ENCODE assay signal across 30 cellular contexts in the genomic region with DNA sequence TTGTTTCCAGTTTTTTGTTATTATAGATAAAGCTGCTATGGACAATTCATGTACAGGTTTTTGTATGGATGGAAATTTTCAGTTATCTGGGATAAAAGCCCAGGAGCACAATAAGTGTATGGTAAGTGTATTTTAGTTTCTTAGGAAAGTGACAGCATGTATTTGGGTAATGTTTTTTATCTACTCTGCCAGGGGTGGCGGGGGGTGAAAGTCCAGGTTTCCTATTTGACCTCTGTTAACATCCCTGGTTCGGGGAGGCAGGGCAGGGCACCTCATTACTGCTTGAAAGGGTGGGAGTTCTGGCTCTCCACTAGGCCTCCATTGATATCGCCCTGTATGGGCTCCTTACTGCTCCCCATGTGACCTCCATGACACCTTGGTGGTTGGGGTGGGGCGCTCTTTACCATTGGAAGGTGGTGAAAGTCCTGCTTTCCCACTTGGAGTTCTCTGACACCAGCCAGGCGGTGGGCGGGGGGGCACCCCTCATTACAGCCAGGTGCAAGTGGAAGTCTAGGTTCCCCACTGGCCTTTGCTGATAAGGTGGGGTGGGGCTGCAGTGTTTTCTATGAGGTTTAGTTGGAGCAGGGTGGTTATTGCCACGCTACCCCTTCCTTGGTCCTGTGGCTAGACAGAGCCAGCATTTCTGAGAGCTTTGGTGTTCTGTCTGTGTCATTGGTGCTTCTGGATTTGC.
"Had no signal": no experiment of that assay in that cellular context is flagged by ENCODE, and none has a peak within 500 bp of the region (broad histone marks: within the 10 kb centered on the region; RNA-seq: fewer than 3 reads in every experiment).

No MANE protein-coding gene starts in this region.

- H3K9me3 ChIP-seq: ascending aorta, breast epithelium, esophagus muscularis mucosa, gastrocnemius medialis had no signal

- H3K36me3 ChIP-seq: ascending aorta, breast epithelium, cardiac muscle cell, esophagus muscularis mucosa, gastrocnemius medialis had no signal

- H3K4me3 Mint-ChIP-seq: activated CD4-positive, alpha-beta memory T cell treated with anti-CD3 and anti-CD28 coated beads, Interleukin-2, amount 10 ng/mL, durations not matched to agents 7 days and 5 days; activated CD4-positive, alpha-beta T cell treated with anti-CD3 and anti-CD28 coated beads, Interleukin-2, amount 10 ng/mL, durations not matched to agents 7 days and 5 days; activated naive CD4-positive, alpha-beta T cell treated with anti-CD3 and anti-CD28 coated beads, Interleukin-2, amount 10 ng/mL, durations not matched to agents 7 days and 5 days; activated naive CD8-positive, alpha-beta T cell treated with anti-CD3 and anti-CD28 coated beads, Interleukin-2, amount 10 ng/mL, durations not matched to agents 7 days and 5 days; activated T-cell treated with anti-CD3 and anti-CD28 coated beads, Interleukin-2, amount 50 U/mL, for 24 hours; activated T-cell treated with anti-CD3 and anti-CD28 coated beads, Interleukin-2, amount 50 U/mL, for 72 hours; brain; central memory CD8-positive, alpha-beta T cell; effector memory CD8-positive, alpha-beta T cell; WTC11 had no signal

- H3K27me3 ChIP-seq: ascending aorta, breast epithelium, esophagus muscularis mucosa, foreskin keratinocyte, gastrocnemius medialis had no signal

- H3K27ac Mint-ChIP-seq: activated CD4-positive, alpha-beta memory T cell treated with anti-CD3 and anti-CD28 coated beads, Interleukin-2, amount 10 ng/mL, durations not matched to agents 7 days and 5 days; activated CD4-positive, alpha-beta T cell treated with anti-CD3 and anti-CD28 coated beads, Interleukin-2, amount 10 ng/mL, durations not matched to agents 7 days and 5 days; activated naive CD4-positive, alpha-beta T cell treated with anti-CD3 and anti-CD28 coated beads, Interleukin-2, amount 10 ng/mL, durations not matched to agents 7 days and 5 days; activated naive CD4-positive, alpha-beta T cell treated with anti-CD3 and anti-CD28 coated beads, Interleukin-2, amount 50 U/mL, for 72 hours; activated naive CD8-positive, alpha-beta T cell treated with anti-CD3 and anti-CD28 coated beads, Interleukin-2, amount 10 ng/mL, durations not matched to agents 7 days and 5 days; activated T-cell treated with anti-CD3 and anti-CD28 coated beads, Interleukin-2, amount 50 U/mL, for 24 hours; activated T-cell treated with anti-CD3 and anti-CD28 coated beads, Interleukin-2, amount 50 U/mL, for 72 hours; brain; effector memory CD8-positive, alpha-beta T cell; WTC11 had no signal

- H3K4me1 ChIP-seq: breast epithelium, foreskin keratinocyte, gastrocnemius medialis had no signal

- DNase-seq: activated CD4-positive, alpha-beta memory T cell treated with anti-CD3 and anti-CD28 coated beads, Interleukin-2, amount 10 ng/mL, durations not matched to agents 7 days and 5 days; activated CD4-positive, alpha-beta T cell treated with anti-CD3 and anti-CD28 coated beads for 1 hour; activated CD4-positive, alpha-beta T cell treated with anti-CD3 and anti-CD28 coated beads for 4 hours; activated CD4-positive, alpha-beta T cell treated with anti-CD3 and anti-CD28 coated beads, Interleukin-2, amount 10 ng/mL, durations not matched to agents 7 days and 5 days; activated CD4-positive, alpha-beta T cell treated with anti-CD3 and anti-CD28 coated beads, Interleukin-2, amount 50 U/mL, for 4 hours; activated CD8-positive, alpha-beta memory T cell treated with anti-CD3 and anti-CD28 coated beads, Interleukin-2, amount 50 U/mL, for 48 hours; activated gamma-delta T cell; activated naive CD4-positive, alpha-beta T cell; activated naive CD4-positive, alpha-beta T cell treated with anti-CD3 and anti-CD28 coated beads, Interleukin-2, amount 10 ng/mL, durations not matched to agents 7 days and 5 days; activated naive CD8-positive, alpha-beta T cell treated with anti-CD3 and anti-CD28 coated beads, Interleukin-2, amount 10 ng/mL, durations not matched to agents 7 days and 5 days; activated T-cell treated with anti-CD3 and anti-CD28 coated beads for 4 hours; activated T-cell treated with anti-CD3 and anti-CD28 coated beads, Interleukin-2, amount 50 U/mL, for 24 hours; activated T-cell treated with anti-CD3 and anti-CD28 coated beads, Interleukin-2, amount 50 U/mL, for 72 hours; cortex of kidney; dermis blood vessel endothelial cell; effector CD4-positive, alpha-beta T cell; effector memory CD8-positive, alpha-beta T cell; erythroblast; foreskin keratinocyte; gastrocnemius medialis; glutamatergic neuron; T-helper 2 cell had no signal

- H3K36me3 Mint-ChIP-seq: activated naive CD4-positive, alpha-beta T cell treated with anti-CD3 and anti-CD28 coated beads, Interleukin-2, amount 10 ng/mL, durations not matched to agents 7 days and 5 days; activated naive CD4-positive, alpha-beta T cell treated with anti-CD3 and anti-CD28 coated beads, Interleukin-2, amount 50 U/mL, for 72 hours; brain; WTC11 had no signal

- H3K27ac ChIP-seq: ascending aorta, breast epithelium, cardiac muscle cell, esophagus muscularis mucosa, foreskin keratinocyte, gastrocnemius medialis had no signal

- H3K9me3 Mint-ChIP-seq: activated CD4-positive, alpha-beta memory T cell treated with anti-CD3 and anti-CD28 coated beads, Interleukin-2, amount 10 ng/mL, durations not matched to agents 7 days and 5 days; activated CD4-positive, alpha-beta T cell treated with anti-CD3 and anti-CD28 coated beads, Interleukin-2, amount 10 ng/mL, durations not matched to agents 7 days and 5 days; activated naive CD4-positive, alpha-beta T cell treated with anti-CD3 and anti-CD28 coated beads, Interleukin-2, amount 10 ng/mL, durations not matched to agents 7 days and 5 days; activated naive CD4-positive, alpha-beta T cell treated with anti-CD3 and anti-CD28 coated beads, Interleukin-2, amount 50 U/mL, for 72 hours; activated T-cell treated with anti-CD3 and anti-CD28 coated beads, Interleukin-2, amount 50 U/mL, for 24 hours; activated T-cell treated with anti-CD3 and anti-CD28 coated beads, Interleukin-2, amount 50 U/mL, for 72 hours; brain; central memory CD8-positive, alpha-beta T cell; effector memory CD8-positive, alpha-beta T cell; WTC11 had no signal

- ATAC-seq: activated naive CD4-positive, alpha-beta T cell treated with anti-CD3 and anti-CD28 coated beads, Interleukin-2, amount 50 U/mL, for 72 hours; activated T-cell treated with anti-CD3 and anti-CD28 coated beads, Interleukin-2, amount 50 U/mL, for 72 hours; effector memory CD8-positive, alpha-beta T cell; foreskin keratinocyte; gastrocnemius medialis; WTC11 had no signal

- H3K27me3 Mint-ChIP-seq: central memory CD8-positive, alpha-beta T cell; effector memory CD8-positive, alpha-beta T cell had no signal

- H3K4me3 ChIP-seq: ascending aorta, breast epithelium, cardiac muscle cell, esophagus muscularis mucosa, gastrocnemius medialis had no signal

- H3K4me1 Mint-ChIP-seq: brain had no signal
